ENCODE assay signal across 8 cellular contexts in genomic region chr10:91163269-91163708, GRCh38. TPM values are rescaled to one million over a fixed set of nuclear protein-coding genes. Genes with fewer than 3 reads are reported as not detected.
DNase-seq lines count a peak whose midpoint lies in the region; ATAC-seq, FAIRE-seq and TF ChIP-seq lines count a peak whose summit lies in the region.

No MANE protein-coding gene starts in this region.

- no peak for FAIRE-seq in kidney (lab: Jason Lieb, UNC)

- ATAC-seq in GM21723 (IDR thresholded peaks at IDR 0.05; ENCODE audit: unreplicated experiment), result peak; percentile 54
- ATAC-seq in WTC11, result peak; percentile 58

- POLR2A ChIA-PET in WTC11 (lab: Charles Lee), result no interaction called here

- no peaks in the 10 kb centered on the region for H3K9me3 Mint-ChIP-seq in WTC11

- DNase-seq in GM06990 (ENCODE audit: extremely low read depth, insufficient read length) (peak; percentile 87), Karpas-422 (peak; percentile 76), WTC11 (ENCODE audit: low spot score) (peak; percentile 54), cardiac fibroblast (ENCODE audit: low read depth in 2 of 2) (peak; percentile 51 to 70), kidney (peak; percentile 93), DMS114 treated with DMSO at 0.1 percent for 48 hours (lab: John Stamatoyannopoulos, UW; ENCODE audit: unreplicated experiment) (no peak)
- DNase-seq in stimulated activated CD4-positive, alpha-beta T cell treated with anti-CD3 and anti-CD28 coated beads, Interleukin-15, amount 100 ng/mL, for 1 hour (ENCODE audit: low read depth in 1 of 2, low spot score in 1 of 2), result peak; percentile 54

- H3K9me2 ChIP-seq in Karpas-422 (replicated peaks; ENCODE audit: insufficient read depth, low read length), result no peaks in the 10 kb centered on the region

- H3K27ac Mint-ChIP-seq in WTC11, result no peak overlapping the region

- H3K27me3 Mint-ChIP-seq in WTC11 (ENCODE audit: low read depth), result peaks cover 91% of the 10 kb centered on the region

- peak overlapping the region; percentile 74 for H3K4me3 Mint-ChIP-seq in WTC11

- no peaks in the 10 kb centered on the region for H3K79me2 ChIP-seq in Karpas-422 (ENCODE audit: low read length)

- no peaks in the 10 kb centered on the region for H4K20me1 ChIP-seq in Karpas-422 (ENCODE audit: insufficient read depth, low read depth, low read length)

- peaks cover 8% of the 10 kb centered on the region for H3K4me1 Mint-ChIP-seq in WTC11

- TF ChIP-seq CTCF in GM06990 (IDR thresholded peaks at IDR 0.05; ENCODE audit: insufficient read depth, low read length, poor library complexity, severe bottlenecking) (no peak), WTC11 (IDR thresholded peaks at IDR 0.05) (no peak), cardiac fibroblast (IDR thresholded peaks at IDR 0.05; ENCODE audit: low read depth, low read length) (no peak), kidney (IDR thresholded peaks at IDR 0.05; ENCODE audit: borderline replicate concordance, extremely low read depth, insufficient read depth) (no peak)

- H3K27me3 ChIP-seq in GM06990 (replicated peaks; ENCODE audit: control insufficient read depth, insufficient read depth, low read length), result no peaks in the 10 kb centered on the region
- no peaks in the 10 kb centered on the region for H3K27me3 ChIP-seq in Karpas-422 (ENCODE audit: low read length)

- 0 out of 2 replicates have a peak overlapping the region, but pooled peaks have one; percentile 50 for H2AFZ ChIP-seq in Karpas-422 (ENCODE audit: low read length)

- H3K4me1 ChIP-seq in Karpas-422 (ENCODE audit: low read length) (peaks cover 4% of the 10 kb centered on the region; the same call in 1 of the 2 replicates), kidney (ENCODE audit: control insufficient read depth in 1 of 2, insufficient read depth in 1 of 2, low read depth in 1 of 2, low read length in 2 of 2) (peaks cover 4 to 17% of the 10 kb centered on the region in 2 donors)

- no peaks in the 10 kb centered on the region for H3K36me3 Mint-ChIP-seq in WTC11

- CTCF ChIA-PET in WTC11 (lab: Charles Lee), result no interaction called here

- no peaks in the 10 kb centered on the region for H3K36me3 ChIP-seq in GM06990 (ENCODE audit: control insufficient read depth, insufficient read depth, low read length)
- H3K36me3 ChIP-seq in Karpas-422 (ENCODE audit: insufficient read depth, low read length), result no peaks in the 10 kb centered on the region
- H3K36me3 ChIP-seq in kidney (ENCODE audit: control insufficient read depth in 1 of 2, insufficient read depth in 2 of 2, low read length in 2 of 2), result no peaks in the 10 kb centered on the region

- H3K9me3 ChIP-seq in Karpas-422 (ENCODE audit: low read length), result no peaks in the 10 kb centered on the region
- H3K9me3 ChIP-seq in kidney (ENCODE audit: control insufficient read depth in 1 of 2, low read length in 2 of 2), result no peaks in the 10 kb centered on the region

- H3K27ac ChIP-seq in Karpas-422 (ENCODE audit: low read length), result no peak overlapping the region
- peak overlapping the region; percentile 84 to 96 for H3K27ac ChIP-seq in kidney (ENCODE audit: low read depth in 2 of 2, low read length in 2 of 2)

- peak overlapping the region; percentile 65 for H3K4me2 ChIP-seq in Karpas-422 (ENCODE audit: low read depth, low read length, poor library complexity, severe bottlenecking)

- peak overlapping the region; percentile 67 for H3K9ac ChIP-seq in Karpas-422 (ENCODE audit: low read length)
- peak overlapping the region; percentile 4 to 88 for H3K9ac ChIP-seq in kidney (ENCODE audit: low read length in 2 of 2)

- H3K4me3 ChIP-seq in GM06990 (replicated peaks; ENCODE audit: low read depth, low read length) (peak overlapping the region; percentile 80), Karpas-422 (ENCODE audit: low read length) (peak overlapping the region; percentile 64), cardiac fibroblast (replicated peaks in 1 of 2; ENCODE audit: low read depth in 2 of 2, low read length in 2 of 2) (peak overlapping the region; percentile 67 to 70), kidney (ENCODE audit: low read length in 2 of 2) (peak overlapping the region; percentile 69 to 81)

- intact Hi-C loops in kidney (cut with DNase I), result loop anchor here (10.0 kb wide), 1 partner anchor 52 kb away; no protein-coding TSS in a partner anchor

TF ChIP-seq in WTC11, 78 proteins besides CTCF, POLR2A, EP300 and RAD21:
- TF ChIP-seq FOXJ3 (CRISPR knock-in tag; IDR thresholded peaks at IDR 0.05; ENCODE audit: borderline replicate concordance) (no peak), FOXP1 (CRISPR knock-in tag; IDR thresholded peaks at IDR 0.05; ENCODE audit: borderline replicate concordance) (no peak), TEAD4 (CRISPR knock-in tag; IDR thresholded peaks at IDR 0.05) (no peak), IRF2 (CRISPR knock-in tag; IDR thresholded peaks at IDR 0.05; ENCODE audit: borderline replicate concordance, low read depth) (no peak), CBFB (CRISPR knock-in tag; IDR thresholded peaks at IDR 0.05; ENCODE audit: low read depth) (no peak), GABPB1 (CRISPR knock-in tag; IDR thresholded peaks at IDR 0.05) (peak; percentile 15; the same call in 1 of the 2 replicates), USF2 (CRISPR knock-in tag; IDR thresholded peaks at IDR 0.05) (no peak), EMX1 (CRISPR knock-in tag; IDR thresholded peaks at IDR 0.05) (no peak)

RNA-seq across cellular contexts. Expression of gene PCGF5, which starts 57.2 kb away (rescaled TPM):
- total RNA-seq in Karpas-422 (2014; rRNA removed; shearing (Covaris generic); ENCODE audit: low replicate concordance), result 1.3 and 4.0 TPM in 2 replicates
- total RNA-seq in WTC11 (2021) (5.1 to 5.7 TPM (median 5.2 TPM) in 3 replicates), kidney (49.1 TPM)
- polyA plus RNA-seq in kidney (ENCODE audit: insufficient read depth, low read depth, low replicate concordance), result 26.8 TPM
